In the genomic region with DNA sequence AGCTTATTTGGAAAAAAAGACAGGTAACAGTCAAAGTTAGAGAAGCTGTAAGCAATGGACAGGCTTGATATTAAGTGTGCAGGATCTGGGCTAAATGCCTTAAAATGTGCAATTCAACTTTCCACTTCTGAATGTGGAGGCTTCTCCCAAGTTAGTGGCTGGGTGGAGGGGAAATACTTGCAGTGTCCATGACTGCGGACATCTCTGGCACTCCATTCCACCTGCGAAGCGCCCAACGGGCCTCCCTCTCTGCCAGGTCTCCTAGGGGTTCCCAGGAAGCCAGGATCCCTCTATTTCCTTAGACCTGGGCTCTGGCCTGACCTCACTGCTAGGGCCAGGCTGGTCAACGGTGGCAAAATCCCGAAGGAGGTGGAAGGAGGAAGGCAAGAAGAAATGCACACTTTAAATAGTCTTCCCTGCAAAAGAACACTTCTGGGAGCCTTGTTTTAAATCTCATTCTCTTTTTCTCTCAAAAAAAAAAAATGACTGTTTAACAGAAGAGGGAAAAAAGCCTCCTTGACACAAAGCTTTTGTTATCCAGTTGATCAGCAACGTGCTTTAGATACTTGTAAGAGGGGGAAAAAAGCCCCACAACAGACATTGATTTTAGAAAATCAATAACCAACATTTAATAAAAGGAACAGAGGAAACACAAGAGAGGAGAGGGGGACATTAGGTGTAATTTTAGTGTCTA, we compare ENCODE assay signal across 8 cellular contexts. TPM values are rescaled to one million over a fixed set of nuclear protein-coding genes. Genes with fewer than 3 reads are reported as not detected.
A peak's percentile ranks its signal among the peaks of the same experiment; 100 is the strongest.
DNase-seq lines count a peak whose midpoint lies in the region; ATAC-seq and TF ChIP-seq lines count a peak whose summit lies in the region.

No MANE protein-coding gene starts in this region.

- no peaks in the 10 kb centered on the region for H3K9me3 ChIP-seq in heart left ventricle

- 24 to 29% (median 27%) methylated on average over 7 of the region's 7 CpGs for WGBS in heart left ventricle, 4 donors

- no peak for DNase-seq in Calu3
- DNase-seq in WTC11 (ENCODE audit: low spot score) = no peak
- DNase-seq in heart left ventricle = peak in 1 of 5 donors; percentile 41
- no peak for DNase-seq in retinal pigment epithelial cell (ENCODE audit: low read depth)
- no peak for DNase-seq in GF-D8 (lab: John Stamatoyannopoulos, UW)
- no peak for DNase-seq in SW480 (ENCODE audit: low spot score)

- H3K9me3 Mint-ChIP-seq in Calu3 (ENCODE audit: low read depth, unreplicated experiment) = no peaks in the 10 kb centered on the region
- H3K9me3 Mint-ChIP-seq in WTC11 = no peaks in the 10 kb centered on the region

- POLR2A ChIA-PET in WTC11 (lab: Charles Lee) = no interaction called here

- intact Hi-C loops in Calu3 (cut with micrococcal nuclease; ENCODE audit: unreplicated experiment) = loop anchor here (10.0 kb wide), 2 partner anchors 190 to 1240 kb away; no protein-coding TSS in a partner anchor
- intact Hi-C loops in heart left ventricle (cut with DNase I) = loop anchor here in 9 of 10 donors (5.0 to 10.0 kb wide), 12 partner anchors 53 to 1237 kb away; a partner anchor contains a TSS

- peak overlapping the region; percentile 91 to 99 (median 98) for H3K27ac ChIP-seq in heart left ventricle

- TF ChIP-seq POLR2A in heart left ventricle (IDR thresholded peaks at IDR 0.05) = no peak

- H3K27ac Mint-ChIP-seq in Calu3 (ENCODE audit: unreplicated experiment) = no peak overlapping the region
- no peak overlapping the region for H3K27ac Mint-ChIP-seq in WTC11

- peaks cover 0 to 46% (median 25%) of the 10 kb centered on the region in 12 donors for H3K4me1 ChIP-seq in heart left ventricle

- H3K36me3 Mint-ChIP-seq in Calu3 (ENCODE audit: insufficient read depth, unreplicated experiment) = peaks cover 6% of the 10 kb centered on the region
- H3K36me3 Mint-ChIP-seq in WTC11 = no peaks in the 10 kb centered on the region

- no peaks in the 10 kb centered on the region for H3K27me3 Mint-ChIP-seq in Calu3 (ENCODE audit: unreplicated experiment)
- peaks cover 60% of the 10 kb centered on the region for H3K27me3 Mint-ChIP-seq in WTC11 (ENCODE audit: low read depth)

- CTCF ChIA-PET in Calu3 (lab: Charles Lee) = no interaction called here
- CTCF ChIA-PET in WTC11 (lab: Charles Lee) = no interaction called here

- BruUV-seq in Calu3 (replicated peaks; lab: Mats Ljungman, UMichigan) = no TSS peak

- peaks cover 0 to 37% (median 0%) of the 10 kb centered on the region in 9 donors for H3K36me3 ChIP-seq in heart left ventricle

- no peak for TF ChIP-seq CTCF in Calu3 (IDR thresholded peaks at IDR 0.05; ENCODE audit: unreplicated experiment)
- TF ChIP-seq CTCF in WTC11 (IDR thresholded peaks at IDR 0.05) = no peak
- TF ChIP-seq CTCF in heart left ventricle (IDR thresholded peaks at IDR 0.05) = no peak
- TF ChIP-seq CTCF in retinal pigment epithelial cell (conservative IDR thresholded peaks at IDR 0.05; ENCODE audit: low read depth, low read length) = no peak

- H3K4me1 Mint-ChIP-seq in Calu3 (ENCODE audit: low read depth, unreplicated experiment) (no peaks in the 10 kb centered on the region), WTC11 (peaks cover 58% of the 10 kb centered on the region)

- peaks cover 0 to 6% (median 0%) of the 10 kb centered on the region in 9 donors for H3K27me3 ChIP-seq in heart left ventricle

- H3K4me3 ChIP-seq in heart left ventricle (peak overlapping the region; percentile 63 to 96 (median 82)), retinal pigment epithelial cell (ENCODE audit: low read length) (peak overlapping the region; percentile 86)

- H3K4me3 Mint-ChIP-seq in Calu3 (ENCODE audit: low read depth, unreplicated experiment) (peak overlapping the region; percentile 2), WTC11 (peak overlapping the region; percentile 62)

- ATAC-seq in WTC11 (no peak), heart left ventricle (no peak), HG03095 (IDR thresholded peaks at IDR 0.05; ENCODE audit: unreplicated experiment) (no peak), HG03139 (IDR thresholded peaks at IDR 0.05; ENCODE audit: unreplicated experiment) (no peak)

TF ChIP-seq in WTC11, 78 proteins besides CTCF, POLR2A, EP300 and RAD21:
- TF ChIP-seq ZNF121 (CRISPR knock-in tag; IDR thresholded peaks at IDR 0.05) (0 out of 2 replicates have a peak, but pooled peaks have one; percentile 32), ZNF232 (CRISPR knock-in tag; IDR thresholded peaks at IDR 0.05) (no peak)
TF ChIP-seq in WTC11: peak in this region for 1.

RNA-seq across cellular contexts. Expression of gene ZEB2, which starts 5.0 kb away (rescaled TPM):
- 0.32 and 0.97 TPM in 2 replicates for total RNA-seq in Calu3 (2022)
- total RNA-seq in WTC11 (2021) = 0.42 to 0.85 TPM (median 0.46 TPM) in 3 replicates
- total RNA-seq in heart left ventricle = 100 to 1,000 TPM in 2 of 9 donors, 10 to 100 TPM in 7; 68.5 to 168 (median 86.3) TPM
- polyA plus RNA-seq in heart left ventricle = 10 to 100 TPM; 23.1 to 34.9 TPM

Comparison
In these comparisons a context has a peak if more than half of its experiments do, and no peak if none do; other contexts are left out.
1. RNA of gene ZEB2, which starts 5.0 kb away (total RNA-seq): 68.5 to 168 TPM in heart left ventricle; 0.32 to 0.97 TPM in Calu3 and 0.42 to 0.85 TPM in WTC11; every median in the first group is over 10 times any median in the second.